7 cellular contexts compared by ENCODE assay signal in the genomic region with DNA sequence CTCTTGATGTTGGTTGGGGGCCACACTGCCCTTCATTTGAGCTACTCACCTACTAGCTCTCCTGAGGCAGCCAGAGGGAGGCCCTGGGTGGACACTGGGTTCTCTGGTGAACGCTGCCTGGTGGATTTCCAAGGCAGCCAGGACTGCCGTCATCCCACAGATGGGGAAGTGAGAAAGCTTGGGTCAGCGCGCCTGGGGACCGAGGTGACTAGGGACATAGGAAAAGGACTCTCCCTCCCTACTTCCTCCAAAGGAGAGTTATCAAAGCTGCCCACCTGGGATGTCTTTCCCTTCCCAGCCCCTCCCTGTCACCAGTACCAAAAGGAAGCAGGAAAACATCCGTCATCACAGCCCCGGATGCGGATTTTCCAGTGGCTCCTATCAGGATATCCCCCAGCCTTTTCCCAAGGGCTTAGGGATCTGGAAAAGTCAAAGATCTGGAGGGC. TPM values are rescaled to one million over a fixed set of nuclear protein-coding genes. Genes with fewer than 3 reads are reported as not detected.
DNase-seq lines count a peak whose midpoint lies in the region; ATAC-seq and TF ChIP-seq lines count a peak whose summit lies in the region.
"Had no signal": no experiment of that assay in that cellular context is flagged by ENCODE, and none has a peak within 500 bp of the region (broad histone marks: within the 10 kb centered on the region; RNA-seq: fewer than 3 reads in every experiment).

No MANE protein-coding gene starts in this region.

- H3K4me3 ChIP-seq in heart right ventricle: peak overlapping the region in 5 of 10 donors; percentile 18 to 38 (median 27)
- no peak overlapping the region for H3K4me3 ChIP-seq in stomach

- 33 to 41% methylated on average over 8 of the region's 8 CpGs for WGBS in heart right ventricle, 2 donors
- WGBS in stomach, 5 donors: 51 to 64% (median 60%) methylated on average over 8 of the region's 8 CpGs

- H3K36me3 ChIP-seq in heart right ventricle (no peaks in the 10 kb centered on the region), stomach (no peaks in the 10 kb centered on the region)

- intact Hi-C loops in heart right ventricle (cut with DNase I) (loop anchor here in 4 of 10 donors (2.0 to 5.0 kb wide), 4 partner anchors 34 to 79 kb away; no protein-coding TSS in a partner anchor), stomach (cut with DNase I; ENCODE audit: low total_unique reads) (no loop called here)

- TF ChIP-seq CTCF in heart right ventricle (IDR thresholded peaks at IDR 0.05): peak in 2 of 9 donors; percentile 22 to 25
- no peak for TF ChIP-seq CTCF in stomach (IDR thresholded peaks at IDR 0.05)

- H3K27me3 ChIP-seq in heart right ventricle: peaks cover 0 to 45% (median 0%) of the 10 kb centered on the region in 7 donors
- H3K27me3 ChIP-seq in stomach: peaks cover 0 to 22% (median 0%) of the 10 kb centered on the region in 3 donors

- ATAC-seq in heart right ventricle (peak; percentile 6 to 71 (median 42)), GM18868 (IDR thresholded peaks at IDR 0.05; ENCODE audit: unreplicated experiment) (no peak)

- DNase-seq in SK-N-DZ (ENCODE audit: low spot score): peak; percentile 39
- peak; percentile 75 to 87 for DNase-seq in heart right ventricle
- DNase-seq in stomach: no peak
- DNase-seq in NCI-H1694 treated with DMSO at 0.1 percent for 48 hours (lab: John Stamatoyannopoulos, UW): no peak
- DNase-seq in NCI-H1092 (lab: John Stamatoyannopoulos, UW): no peak
- DNase-seq: activated CD4-positive, alpha-beta T cell treated with anti-CD3 and anti-CD28 coated beads, Interleukin-2, amount 50 U/mL, for 1 hour had no signal

- H3K27ac ChIP-seq in heart right ventricle (peak overlapping the region; percentile 62 to 100 (median 84)), stomach (peak overlapping the region in 4 of 5 donors; percentile 37 to 58 (median 52))

- TF ChIP-seq POLR2A in stomach (IDR thresholded peaks at IDR 0.05): no peak

- no peak for TF ChIP-seq EP300 in stomach (IDR thresholded peaks at IDR 0.05)

- H3K9me3 ChIP-seq in heart right ventricle: no peaks in the 10 kb centered on the region
- H3K9me3 ChIP-seq in stomach: no peaks in the 10 kb centered on the region

- peaks cover 0 to 65% (median 52%) of the 10 kb centered on the region in 9 donors for H3K4me1 ChIP-seq in heart right ventricle
- peaks cover 25 to 53% (median 34%) of the 10 kb centered on the region in 4 donors for H3K4me1 ChIP-seq in stomach

RNA-seq across cellular contexts. Expression of a gene that starts 3.8 kb away (rescaled TPM):
- 42.0 and 42.7 TPM in 2 replicates for polyA plus RNA-seq in SK-N-DZ (2014; cell fraction: cytosol; rRNA removed)
- 91.3 and 99.0 TPM in 2 replicates for polyA plus RNA-seq in SK-N-DZ (2014; cell fraction: nucleus; rRNA removed)
- total RNA-seq in heart right ventricle (10 to 100 TPM; 16.2 to 43.8 (median 24.5) TPM), stomach (10 to 100 TPM; 10.7 to 78.8 (median 24.4) TPM)
- polyA plus RNA-seq in heart right ventricle (10 to 100 TPM; 14.1 to 18.0 TPM), stomach (10 to 100 TPM in 1 of 3 donors, 1 to 10 TPM in 2; 5.7 to 15.8 (median 8.0) TPM)

RNA-seq across cellular contexts. Expression of a gene that starts 15.9 kb away (rescaled TPM):
- polyA plus RNA-seq in SK-N-DZ (2014; cell fraction: cytosol; rRNA removed): 23.2 and 23.9 TPM in 2 replicates
- 20.5 and 30.6 TPM in 2 replicates for polyA plus RNA-seq in SK-N-DZ (2014; cell fraction: nucleus; rRNA removed)
- total RNA-seq in heart right ventricle (10 to 100 TPM; 14.2 to 19.2 (median 15.9) TPM), stomach (10 to 100 TPM in 3 of 5 donors, 1 to 10 TPM in 2; 2.8 to 32.1 (median 11.3) TPM)
- polyA plus RNA-seq in heart right ventricle (10 to 100 TPM; 18.7 to 26.5 TPM), stomach (10 to 100 TPM; 11.5 to 18.0 (median 14.1) TPM)

RNA-seq across cellular contexts. Expression of a gene that starts 29.9 kb away (rescaled TPM):
- 2.1 and 3.1 TPM in 2 replicates for polyA plus RNA-seq in SK-N-DZ (2014; cell fraction: cytosol; rRNA removed)
- polyA plus RNA-seq in SK-N-DZ (2014; cell fraction: nucleus; rRNA removed): 14.5 and 26.4 TPM in 2 replicates
- 10 to 100 TPM in 7 of 10 donors, 1 to 10 TPM in 3; 2.6 to 40.0 (median 14.5) TPM for total RNA-seq in heart right ventricle
- 10 to 100 TPM in 1 of 2 donors, under 1 TPM in 1; 0.96 to 17.9 TPM for polyA plus RNA-seq in heart right ventricle
- 1 to 10 TPM in 4 of 5 donors, not detected in 1; 1.3 to 3.6 (median 2.0) TPM for total RNA-seq in stomach
- 1 to 10 TPM in 2 of 3 donors, under 1 TPM in 1; 1.00 to 2.9 (median 2.4) TPM for polyA plus RNA-seq in stomach

RNA-seq across cellular contexts. Expression of a gene that starts 57.6 kb away (rescaled TPM):
- 11.9 and 13.1 TPM in 2 replicates for polyA plus RNA-seq in SK-N-DZ (2014; cell fraction: cytosol; rRNA removed)
- 13.5 and 24.5 TPM in 2 replicates for polyA plus RNA-seq in SK-N-DZ (2014; cell fraction: nucleus; rRNA removed)
- 10 to 100 TPM in 8 of 10 donors, 1 to 10 TPM in 2; 7.4 to 18.3 (median 13.8) TPM for total RNA-seq in heart right ventricle
- 1 to 10 TPM; 4.0 to 8.3 TPM for polyA plus RNA-seq in heart right ventricle
- total RNA-seq in stomach: 100 to 1,000 TPM in 1 of 5 donors, 10 to 100 TPM in 3, 1 to 10 TPM in 1; 6.2 to 107 (median 23.3) TPM
- 1 to 10 TPM; 4.6 to 8.4 (median 6.3) TPM for polyA plus RNA-seq in stomach

Comparison
In these comparisons a context has a peak if more than half of its experiments do, and no peak if none do; other contexts are left out.
1. DNase-seq: peak in SK-N-DZ (single experiment) and heart right ventricle (2 of 2); none in stomach (single experiment), NCI-H1694 treated with DMSO at 0.1 percent for 48 hours (single experiment) and NCI-H1092 (single experiment).